In the genomic region with DNA sequence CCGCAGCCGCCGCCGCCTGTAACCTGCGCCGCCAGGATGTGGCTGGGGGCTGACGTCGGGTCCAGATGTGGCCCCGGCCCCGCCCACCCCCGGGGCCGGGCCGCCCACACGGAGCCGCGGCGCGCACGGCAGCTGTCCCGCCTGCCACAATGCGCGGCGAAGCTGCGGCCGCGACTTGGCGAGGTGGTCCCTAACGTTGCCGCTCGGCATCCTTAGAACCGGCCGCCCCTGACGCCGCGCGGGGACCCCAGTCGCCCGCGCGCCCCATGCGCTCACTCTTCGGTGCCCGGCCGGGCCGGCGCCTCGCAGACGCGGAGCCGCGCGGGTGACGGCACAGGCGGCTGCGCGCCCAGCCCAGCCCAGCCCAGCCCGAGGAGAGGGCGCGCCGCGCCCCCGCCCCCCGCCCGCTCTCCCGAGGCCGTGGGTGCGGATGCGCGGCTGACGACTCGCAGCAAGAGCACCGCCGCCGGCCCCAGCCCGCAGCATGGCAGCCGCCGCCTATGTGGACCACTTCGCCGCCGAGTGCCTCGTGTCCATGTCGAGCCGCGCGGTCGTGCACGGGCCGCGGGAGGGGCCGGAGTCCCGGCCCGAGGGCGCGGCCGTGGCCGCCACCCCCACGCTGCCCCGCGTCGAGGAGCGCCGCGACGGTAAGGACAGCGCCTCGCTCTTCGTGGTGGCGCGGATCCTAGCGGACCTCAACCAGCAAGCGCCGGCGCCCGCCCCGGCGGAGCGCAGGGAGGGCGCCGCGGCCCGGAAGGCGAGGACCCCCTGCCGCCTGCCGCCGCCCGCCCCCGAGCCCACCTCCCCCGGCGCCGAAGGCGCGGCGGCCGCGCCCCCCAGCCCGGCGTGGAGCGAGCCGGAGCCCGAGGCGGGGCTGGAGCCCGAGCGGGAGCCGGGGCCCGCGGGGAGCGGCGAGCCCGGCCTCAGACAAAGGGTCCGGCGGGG, we compare ENCODE assay signal across 8 cellular contexts. TPM values are rescaled to one million over a fixed set of nuclear protein-coding genes. Genes with fewer than 3 reads are reported as not detected.
DNase-seq lines count a peak whose midpoint lies in the region; ATAC-seq and TF ChIP-seq lines count a peak whose summit lies in the region.

A gene (plus strand): TSS at position 107 of the 945 bp plus-strand sequence. CDS start 378 bp downstream, at position 485.

- no peaks in the 10 kb centered on the region for H3K27me3 ChIP-seq in kidney epithelial cell (ENCODE audit: control insufficient read depth, insufficient read depth, low read length)

- DNase-seq in AG08395 (ENCODE audit: low spot score) (peak; percentile 61), T-helper 2 cell (peak in 4 of 5 experiments; percentile 51 to 92 (median 66)), cardiac fibroblast (ENCODE audit: low read depth in 2 of 2) (peak; percentile 61 to 79), kidney epithelial cell (ENCODE audit: low read depth) (no peak), NCI-H187 treated with DMSO at 0.1 percent for 48 hours (lab: John Stamatoyannopoulos, UW) (no peak)
- peak; percentile 61 to 63 for DNase-seq in stimulated activated CD4-positive, alpha-beta T cell treated with anti-CD3 and anti-CD28 coated beads, Interleukin-1b, Interleukin-23, amount 100 ng/mL, for 4 hours (ENCODE audit: low read depth in 2 of 2)

- TF ChIP-seq CTCF in cardiac fibroblast (IDR thresholded peaks at IDR 0.05; ENCODE audit: low read depth, low read length) (no peak), kidney epithelial cell (IDR thresholded peaks at IDR 0.05; ENCODE audit: insufficient read depth, low read length, poor library complexity, severe bottlenecking) (no peak)

- H3K36me3 ChIP-seq in kidney epithelial cell (ENCODE audit: control insufficient read depth, insufficient read depth, low read length) = no peaks in the 10 kb centered on the region

- peak; percentile 51 for ATAC-seq in GM19043 (IDR thresholded peaks at IDR 0.05; ENCODE audit: low read depth, unreplicated experiment)
- peak; percentile 43 for ATAC-seq in HG03196 (IDR thresholded peaks at IDR 0.05; ENCODE audit: unreplicated experiment)

- H3K4me3 ChIP-seq in cardiac fibroblast (replicated peaks in 1 of 2; ENCODE audit: low read depth in 2 of 2, low read length in 2 of 2) (peak within 1 kb of the TSS; percentile 58 to 78), kidney epithelial cell (ENCODE audit: low read depth, low read length) (peak within 1 kb of the TSS; percentile 72)

RNA-seq across cellular contexts. Expression of the gene that starts here (rescaled TPM):
- total RNA-seq in kidney epithelial cell = 66.2 and 67.7 TPM in 2 replicates

Comparison
In these comparisons a context has a peak if more than half of its experiments do, and no peak if none do; other contexts are left out.
1. DNase-seq: peak in AG08395 (single experiment), T-helper 2 cell (4 of 5), cardiac fibroblast (2 of 2) and stimulated activated CD4-positive, alpha-beta T cell treated with anti-CD3 and anti-CD28 coated beads, Interleukin-1b, Interleukin-23, amount 100 ng/mL, for 4 hours (2 of 2); none in kidney epithelial cell (single experiment) and NCI-H187 treated with DMSO at 0.1 percent for 48 hours (single experiment).